In the genomic region with DNA sequence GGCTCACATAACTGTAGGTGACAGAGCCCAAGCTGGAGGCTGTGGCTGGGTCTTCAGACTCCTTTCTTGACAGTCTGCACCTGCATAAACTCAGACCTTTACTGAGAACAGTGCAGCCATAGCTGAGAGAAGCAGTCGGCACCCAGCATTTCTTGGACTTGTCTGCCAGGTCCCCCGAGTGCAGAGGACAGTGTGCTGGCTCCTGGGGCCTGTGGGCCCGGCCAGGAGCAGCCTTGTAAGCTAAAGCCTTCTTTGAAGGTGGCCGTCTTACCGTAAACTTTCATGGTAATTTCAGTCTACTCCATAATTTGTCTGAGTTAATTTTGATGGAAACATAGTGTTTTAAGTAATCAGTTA, we compare ENCODE assay signal across 9 cellular contexts.
DNase-seq lines count a peak whose midpoint lies in the region; ATAC-seq and TF ChIP-seq lines count a peak whose summit lies in the region.
"Had no signal": no experiment of that assay in that cellular context is flagged by ENCODE, and none has a peak within 500 bp of the region (broad histone marks: within the 10 kb centered on the region; RNA-seq: fewer than 3 reads in every experiment).

No MANE protein-coding gene starts in this region.

- no peak overlapping the region for H2AFZ ChIP-seq in smooth muscle cell (ENCODE audit: low read depth)

- no peaks in the 10 kb centered on the region for H3K36me3 ChIP-seq in SK-N-MC (ENCODE audit: insufficient read depth, low read length)
- H3K36me3 ChIP-seq in smooth muscle cell (ENCODE audit: low read depth): no peaks in the 10 kb centered on the region

- 55% methylated on average over 5 of the region's 5 CpGs for WGBS in right cardiac atrium
- 67% methylated on average over 5 of the region's 5 CpGs for WGBS in smooth muscle cell (ENCODE audit: low lambda C conversion rate)

- H3K4me1 ChIP-seq in right cardiac atrium (ENCODE audit: control insufficient read depth, insufficient read depth, low read length) (peaks cover 44% of the 10 kb centered on the region), smooth muscle cell (ENCODE audit: low read depth) (peaks cover 62% of the 10 kb centered on the region)

- peaks cover 52% of the 10 kb centered on the region for H3F3A ChIP-seq in smooth muscle cell (ENCODE audit: low read depth)

- no peak for ATAC-seq in right cardiac atrium
- ATAC-seq in GM21526 (IDR thresholded peaks at IDR 0.05; ENCODE audit: low FRiP score, unreplicated experiment): no peak
- no peak for ATAC-seq in HG03469 (IDR thresholded peaks at IDR 0.05; ENCODE audit: unreplicated experiment)

- H3K4me3 ChIP-seq in GM12864 (ENCODE audit: low read depth, low read length) (peak overlapping the region; percentile 12; the same call in 1 of the 2 replicates), SK-N-MC (0 out of 2 replicates have a peak overlapping the region, but pooled peaks have one; percentile 5), right cardiac atrium (ENCODE audit: low read length) (no peak overlapping the region), smooth muscle cell (no peak overlapping the region)

- H3K79me2 ChIP-seq in smooth muscle cell (ENCODE audit: low read depth): peaks cover 77% of the 10 kb centered on the region

- no peak overlapping the region for H3K27ac ChIP-seq in SK-N-MC
- peak overlapping the region; percentile 31 for H3K27ac ChIP-seq in right cardiac atrium (ENCODE audit: low read length)
- peak overlapping the region; percentile 94 for H3K27ac ChIP-seq in smooth muscle cell (ENCODE audit: low read depth)

- H3K4me2 ChIP-seq in smooth muscle cell: peak overlapping the region; percentile 93

- no peak for DNase-seq in GM12864 (ENCODE audit: low read depth)
- DNase-seq in SK-N-MC (ENCODE audit: low read depth, low spot score): no peak
- no peak for DNase-seq in right cardiac atrium
- no peak for DNase-seq in smooth muscle cell (lab: John Stamatoyannopoulos, UW; ENCODE audit: unreplicated experiment)
- DNase-seq in stimulated activated CD4-positive, alpha-beta T cell treated with anti-CD3 and anti-CD28 coated beads, Interleukin-15, amount 100 ng/mL, for 24 hours: no peak
- DNase-seq: activated CD4-positive, alpha-beta T cell treated with anti-CD3 and anti-CD28 coated beads for 4 hours; NCI-H146 had no signal

- no peak for TF ChIP-seq CTCF in GM12864 (IDR thresholded peaks at IDR 0.05; ENCODE audit: low read depth, low read length, missing control alignments)
- no peak for TF ChIP-seq CTCF in smooth muscle cell (IDR thresholded peaks at IDR 0.05; ENCODE audit: borderline replicate concordance, insufficient read depth, poor library complexity, severe bottlenecking)

- intact Hi-C loops in right cardiac atrium (cut with DNase I): loop anchor here in 1 of 4 donors (5.0 kb wide), 1 partner anchor 39 kb away; no protein-coding TSS in a partner anchor

- no peaks in the 10 kb centered on the region for H3K27me3 ChIP-seq in right cardiac atrium (ENCODE audit: control insufficient read depth, insufficient read depth)
- no peaks in the 10 kb centered on the region for H3K27me3 ChIP-seq in smooth muscle cell (ENCODE audit: low read depth)

- H3K9ac ChIP-seq in SK-N-MC (ENCODE audit: insufficient read length) (no peak overlapping the region), smooth muscle cell (ENCODE audit: low read depth) (peak overlapping the region; percentile 30)

- peaks cover 74% of the 10 kb centered on the region for H4K20me1 ChIP-seq in smooth muscle cell (ENCODE audit: low read depth)

- H3K9me3 ChIP-seq in SK-N-MC (ENCODE audit: low read depth, low read length) (no peaks in the 10 kb centered on the region), right cardiac atrium (ENCODE audit: control insufficient read depth, low read length) (no peaks in the 10 kb centered on the region), smooth muscle cell (replicated peaks; ENCODE audit: low read depth) (no peaks in the 10 kb centered on the region)

Comparison
In these comparisons a context has a peak if more than half of its experiments do, and no peak if none do; other contexts are left out.
1. H3K4me3 ChIP-seq: peak in GM12864 (single experiment) and SK-N-MC (single experiment); none in right cardiac atrium (single experiment) and smooth muscle cell (single experiment).